In the genomic region with DNA sequence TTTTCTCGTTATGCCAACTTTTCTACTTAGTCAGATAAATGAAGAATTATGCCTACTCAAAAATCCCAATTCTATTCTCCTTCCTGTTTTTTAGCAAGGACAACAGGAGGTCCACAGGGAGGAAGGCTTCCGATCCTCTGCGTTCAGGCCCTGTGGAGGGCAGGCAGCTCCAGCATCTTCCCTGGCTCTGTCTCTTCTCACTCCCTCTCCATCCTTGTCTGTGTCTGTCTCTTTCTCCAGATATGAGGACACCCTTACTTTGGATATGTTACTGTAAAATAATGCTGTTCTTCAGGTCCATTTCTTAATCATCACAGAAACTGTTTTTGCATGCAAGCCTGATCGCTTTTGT, we compare ENCODE assay signal across 19 cellular contexts.
"Had no signal": no experiment of that assay in that cellular context is flagged by ENCODE, and none has a peak within 500 bp of the region (broad histone marks: within the 10 kb centered on the region; RNA-seq: fewer than 3 reads in every experiment).

No MANE protein-coding gene starts in this region.

- H3K9me3 Mint-ChIP-seq: activated naive CD8-positive, alpha-beta T cell treated with anti-CD3 and anti-CD28 coated beads for 36 hours; activated T-cell treated with anti-CD3 and anti-CD28 coated beads, Interleukin-2, amount 50 U/mL, for 24 hours; activated T-helper 17 cell treated with anti-CD3 and anti-CD28 coated beads, Interleukin-2, amount 50 U/mL, for 72 hours; naive thymus-derived CD8-positive, alpha-beta T cell had no signal

- H3K27ac Mint-ChIP-seq: activated naive CD8-positive, alpha-beta T cell treated with anti-CD3 and anti-CD28 coated beads for 36 hours; activated T-cell treated with anti-CD3 and anti-CD28 coated beads, Interleukin-2, amount 50 U/mL, for 24 hours; activated T-helper 17 cell treated with anti-CD3 and anti-CD28 coated beads, Interleukin-2, amount 50 U/mL, for 72 hours; progenitor cell of endocrine pancreas had no signal

- H3K4me3 Mint-ChIP-seq: activated naive CD8-positive, alpha-beta T cell treated with anti-CD3 and anti-CD28 coated beads for 36 hours; activated T-cell treated with anti-CD3 and anti-CD28 coated beads, Interleukin-2, amount 50 U/mL, for 24 hours; activated T-helper 17 cell treated with anti-CD3 and anti-CD28 coated beads, Interleukin-2, amount 50 U/mL, for 72 hours; naive thymus-derived CD8-positive, alpha-beta T cell had no signal

- DNase-seq: activated naive CD8-positive, alpha-beta T cell treated with anti-CD3 and anti-CD28 coated beads for 36 hours; activated T-cell treated with anti-CD3 and anti-CD28 coated beads, Interleukin-2, amount 50 U/mL, for 24 hours; cortex of kidney; effector CD4-positive, alpha-beta T cell; kidney; naive thymus-derived CD8-positive, alpha-beta T cell; retina; sigmoid colon; stimulated activated CD4-positive, alpha-beta T cell treated with anti-CD3 and anti-CD28 coated beads, Interleukin-2, amount 100 ng/mL, for 48 hours; stomach; SW 1271; upper lobe of right lung; WERI-Rb-1 had no signal

- ATAC-seq: activated T-helper 17 cell treated with anti-CD3 and anti-CD28 coated beads, Interleukin-2, amount 50 U/mL, for 72 hours; left lobe of liver; naive thymus-derived CD8-positive, alpha-beta T cell; upper lobe of right lung had no signal

- H3K27ac ChIP-seq: breast epithelium, SK-N-MC, stomach, thoracic aorta, upper lobe of right lung, WERI-Rb-1 had no signal

- H3K27me3 Mint-ChIP-seq: activated naive CD8-positive, alpha-beta T cell treated with anti-CD3 and anti-CD28 coated beads for 36 hours; activated T-cell treated with anti-CD3 and anti-CD28 coated beads, Interleukin-2, amount 50 U/mL, for 24 hours; activated T-helper 17 cell treated with anti-CD3 and anti-CD28 coated beads, Interleukin-2, amount 50 U/mL, for 72 hours; naive thymus-derived CD8-positive, alpha-beta T cell; progenitor cell of endocrine pancreas had no signal
